Comparison of ENCODE assay signal across 13 cellular contexts in genomic region chr6:37177083-37177949, GRCh38. TPM values are rescaled to one million over a fixed set of nuclear protein-coding genes. Genes with fewer than 3 reads are reported as not detected.
DNase-seq lines count a peak whose midpoint lies in the region; ATAC-seq and TF ChIP-seq lines count a peak whose summit lies in the region.
"Had no signal": no experiment of that assay in that cellular context is flagged by ENCODE, and none has a peak within 500 bp of the region (broad histone marks: within the 10 kb centered on the region; RNA-seq: fewer than 3 reads in every experiment).

No MANE protein-coding gene starts in this region.

- H3K27me3 ChIP-seq in BLaER1: no peaks in the 10 kb centered on the region
- H3K27me3 ChIP-seq in HL-60 (ENCODE audit: insufficient read depth, poor library complexity, severe bottlenecking): no peaks in the 10 kb centered on the region
- no peaks in the 10 kb centered on the region for H3K27me3 ChIP-seq in transverse colon
- H3K27me3 ChIP-seq: dorsolateral prefrontal cortex had no signal

- ATAC-seq in T-helper 17 cell (no peak), GM18520 (IDR thresholded peaks at IDR 0.05; ENCODE audit: unreplicated experiment) (no peak)
- ATAC-seq: Right ventricle myocardium inferior had no signal

- peak overlapping the region; percentile 45 for H3K4me3 Mint-ChIP-seq in T-helper 17 cell

- H3K27me3 Mint-ChIP-seq in T-helper 17 cell: no peaks in the 10 kb centered on the region

- H3K4me1 Mint-ChIP-seq in T-helper 17 cell: peaks cover 48% of the 10 kb centered on the region

- DNase-seq in HL-60 (ENCODE audit: low read depth in 1 of 2, low spot score in 1 of 2) (peak in 1 of 2 experiments; percentile 80), T-helper 17 cell (no peak), germinal center (ENCODE audit: low spot score) (peak; percentile 71), nucleus accumbens (lab: John Stamatoyannopoulos, UW) (no peak), transverse colon (no peak)
- no peak for DNase-seq in activated CD4-positive, CD25-positive, alpha-beta regulatory T cell treated with anti-CD3 and anti-CD28 coated beads, Interleukin-2, amount 50 U/mL, for 72 hours
- DNase-seq: dorsolateral prefrontal cortex, hippocampal formation, NCI-H2029 treated with DMSO at 0.1 percent for 48 hours had no signal

- 0 out of 2 replicates have a peak, but pooled peaks cover 6% of the 10 kb centered on the region for H4K20me1 ChIP-seq in BLaER1

- peak overlapping the region; percentile 99 for H3K27ac Mint-ChIP-seq in T-helper 17 cell

- peak overlapping the region; percentile 13; the same call in 1 of the 2 replicates for H3K9ac ChIP-seq in BLaER1

- 0 out of 2 replicates have a peak overlapping the region, but pooled peaks have one; percentile 0 for H3K27ac ChIP-seq in BLaER1
- H3K27ac ChIP-seq in HL-60 (replicated peaks): peak overlapping the region; percentile 64
- H3K27ac ChIP-seq in transverse colon: no peak overlapping the region
- H3K27ac ChIP-seq: thoracic aorta had no signal

- TF ChIP-seq CTCF in HL-60 (IDR thresholded peaks at IDR 0.05; ENCODE audit: insufficient read depth, low read length) (no peak), transverse colon (IDR thresholded peaks at IDR 0.05) (no peak)

- no peak for TF ChIP-seq EP300 in transverse colon (IDR thresholded peaks at IDR 0.05; ENCODE audit: low read depth)

- H3K9me3 ChIP-seq in BLaER1 (no peaks in the 10 kb centered on the region), T-helper 17 cell (ENCODE audit: control insufficient read depth, low read length, poor library complexity, severe bottlenecking) (no peaks in the 10 kb centered on the region), transverse colon (no peaks in the 10 kb centered on the region)
- H3K9me3 ChIP-seq: thoracic aorta had no signal

- H3K4me3 ChIP-seq in BLaER1 (no peak overlapping the region), HL-60 (replicated peaks; ENCODE audit: insufficient read depth, low read length) (no peak overlapping the region), transverse colon (no peak overlapping the region)
- H3K4me3 ChIP-seq: dorsolateral prefrontal cortex, thoracic aorta had no signal

- no peak for TF ChIP-seq POLR2A in transverse colon (IDR thresholded peaks at IDR 0.05)

- H3K4me1 ChIP-seq in BLaER1 (peaks cover 63% of the 10 kb centered on the region), transverse colon (peaks cover 6 to 30% (median 16%) of the 10 kb centered on the region in 4 donors)

- H3K36me3 ChIP-seq in BLaER1 (peaks cover 27% of the 10 kb centered on the region), transverse colon (peaks cover 0 to 27% (median 15%) of the 10 kb centered on the region in 4 donors)

- 53 to 67% methylated on average over 8 to 10 of the region's 10 CpGs for WGBS in transverse colon (ENCODE audit: low coverage in 1 of 2), 2 donors

- in situ Hi-C loops in transverse colon (cut with MboI; ENCODE audit: low pct_ligation_motif_present in 1 of 4, low pct_unique_long_range_greater_than_20kb in 1 of 4, low sequenced_read_pairs in 3 of 4): no loop called here

- H3K36me3 Mint-ChIP-seq in T-helper 17 cell (ENCODE audit: low read depth): peaks cover 15% of the 10 kb centered on the region

- peak overlapping the region; percentile 76 for H3K4me2 ChIP-seq in BLaER1

- intact Hi-C loops in transverse colon (cut with DNase I; ENCODE audit: low total_unique reads): no loop called here

RNA-seq across cellular contexts. Expression of gene PIM1, which starts 7.4 kb away (rescaled TPM):
- total RNA-seq in T-helper 17 cell (100 to 1,000 TPM; 210 to 310 TPM), transverse colon (100 to 1,000 TPM in 1 of 4 donors, 10 to 100 TPM in 2, 1 to 10 TPM in 1; 6.8 to 102 (median 24.0) TPM)

Comparison
In these comparisons a context has a peak if more than half of its experiments do, and no peak if none do; other contexts are left out.
1. H3K27ac ChIP-seq: peak in BLaER1 (single experiment) and HL-60 (single experiment); none in transverse colon (0 of 4).